Comparison of ENCODE assay signal across 18 cellular contexts in genomic region chr6:89381031-89381430, GRCh38. TPM values are rescaled to one million over a fixed set of nuclear protein-coding genes. Genes with fewer than 3 reads are reported as not detected.
DNase-seq lines count a peak whose midpoint lies in the region; ATAC-seq, FAIRE-seq and TF ChIP-seq lines count a peak whose summit lies in the region.
"Had no signal": no experiment of that assay in that cellular context is flagged by ENCODE, and none has a peak within 500 bp of the region (broad histone marks: within the 10 kb centered on the region; RNA-seq: fewer than 3 reads in every experiment).

No MANE protein-coding gene starts in this region.

- ATAC-seq in GM12878 (peak; percentile 24; the same call in 2 of the 3 replicates), HG02610 (IDR thresholded peaks at IDR 0.05; ENCODE audit: unreplicated experiment) (no peak)
- ATAC-seq in stimulated activated memory B cell treated with anti-CD40 and anti-IgM and Interleukin-4, amounts not matched to agents 10 μg/mL and 1 μg/mL and 100 μg/mL, for 72 hours: peak; percentile 60
- no peak for ATAC-seq in activated naive CD4-positive, alpha-beta T cell treated with anti-CD3 and anti-CD28 coated beads, Interleukin-2, amount 50 U/mL, for 72 hours
- ATAC-seq: GM23338, HCT116 had no signal

- H3K27me3 ChIP-seq in HL-60 (ENCODE audit: insufficient read depth, poor library complexity, severe bottlenecking) (no peaks in the 10 kb centered on the region), GM12878 (replicated peaks in 1 of 2; ENCODE audit: control insufficient read depth in 2 of 2, insufficient read depth in 2 of 2, low read length in 1 of 2) (no peaks in the 10 kb centered on the region)

- no peak for TF ChIP-seq POLR2A in GM12878 (IDR thresholded peaks at IDR 0.05; ENCODE audit: low read depth, low read length)

- H3K9me3 ChIP-seq in GM12878 (replicated peaks; ENCODE audit: control insufficient read depth, insufficient read depth, low read length): no peaks in the 10 kb centered on the region

- no peak overlapping the region for H2AFZ ChIP-seq in GM12878 (ENCODE audit: control insufficient read depth, low read depth, low read length)
- H2AFZ ChIP-seq: GM23338 had no signal

- H3K9ac ChIP-seq in GM12878 (ENCODE audit: control insufficient read depth, insufficient read depth, low read length): no peak overlapping the region

- peaks cover 31% of the 10 kb centered on the region for H3K4me1 Mint-ChIP-seq in stimulated activated memory B cell treated with anti-CD40 and anti-IgM and Interleukin-4, amounts not matched to agents 10 μg/mL and 1 μg/mL and 100 μg/mL, for 72 hours

- no peaks in the 10 kb centered on the region for H4K20me1 ChIP-seq in GM12878 (ENCODE audit: control insufficient read depth, insufficient read depth)

- H3K4me3 ChIP-seq in HL-60 (replicated peaks; ENCODE audit: insufficient read depth, low read length) (no peak overlapping the region), GM12878 (no peak overlapping the region)
- H3K4me3 ChIP-seq: GM23338 had no signal

- H3K36me3 Mint-ChIP-seq in stimulated activated memory B cell treated with anti-CD40 and anti-IgM and Interleukin-4, amounts not matched to agents 10 μg/mL and 1 μg/mL and 100 μg/mL, for 72 hours: peaks cover 20% of the 10 kb centered on the region
- H3K36me3 Mint-ChIP-seq in activated naive CD4-positive, alpha-beta T cell treated with anti-CD3 and anti-CD28 coated beads, Interleukin-2, amount 50 U/mL, for 72 hours: no peaks in the 10 kb centered on the region

- no peak for TF ChIP-seq EP300 in GM12878 (IDR thresholded peaks at IDR 0.05; ENCODE audit: borderline replicate concordance in 1 of 2, control insufficient read depth in 1 of 2, low read depth in 2 of 2, low read length in 2 of 2)

- in situ Hi-C loops in GM12878 (cut with MboI): no loop called here

- SMC1A ChIA-PET in GM12878 (lab: Charles Lee; ENCODE audit: uncharacterized antibody, unreplicated experiment): interaction anchor here (0.6 kb wide), 1 partner anchor 20 kb away, joined by 3 read pairs; no protein-coding TSS in a partner anchor

- TF ChIP-seq RAD21 in GM12878 (IDR thresholded peaks at IDR 0.05; ENCODE audit: insufficient read depth, low read depth, low read length): no peak

- no peaks in the 10 kb centered on the region; the same call in 1 of the 2 replicates for H3K79me2 ChIP-seq in GM12878 (ENCODE audit: control insufficient read depth, insufficient read depth, low read length)

- no peaks in the 10 kb centered on the region; a peak in 1 of 4 replicates for H3K36me3 ChIP-seq in GM12878 (ENCODE audit: control insufficient read depth in 2 of 2, insufficient read depth in 2 of 2, low read length in 1 of 2)

- no peaks in the 10 kb centered on the region for H3K9me3 Mint-ChIP-seq in stimulated activated memory B cell treated with anti-CD40 and anti-IgM and Interleukin-4, amounts not matched to agents 10 μg/mL and 1 μg/mL and 100 μg/mL, for 72 hours
- H3K9me3 Mint-ChIP-seq in activated naive CD4-positive, alpha-beta T cell treated with anti-CD3 and anti-CD28 coated beads, Interleukin-2, amount 50 U/mL, for 72 hours: no peaks in the 10 kb centered on the region
- H3K9me3 Mint-ChIP-seq: CD4-positive, alpha-beta memory T cell; GM23338; H9 had no signal

- H3K27ac ChIP-seq in HL-60 (replicated peaks) (peak overlapping the region; percentile 6; the same call in 1 of the 2 replicates), GM12878 (ENCODE audit: control insufficient read depth, insufficient read depth) (no peak overlapping the region)

- no peak for TF ChIP-seq CTCF in HL-60 (IDR thresholded peaks at IDR 0.05; ENCODE audit: insufficient read depth, low read length)
- no peak for TF ChIP-seq CTCF in GM12878 (IDR thresholded peaks at IDR 0.05 in 2 of 3, conservative IDR thresholded peaks at IDR 0.05 in 1 of 3; ENCODE audit: control insufficient read depth in 2 of 3, extremely low read depth in 1 of 3, insufficient read depth in 1 of 3, low read depth in 3 of 3, low read length in 3 of 3)

- CTCF ChIA-PET in GM12878 (lab: Yijun Ruan, JAX): interaction anchor here (1.3 kb wide), 1 partner anchor 9 kb away, joined by 7 read pairs; no protein-coding TSS in a partner anchor

- H3K4me3 Mint-ChIP-seq in stimulated activated memory B cell treated with anti-CD40 and anti-IgM and Interleukin-4, amounts not matched to agents 10 μg/mL and 1 μg/mL and 100 μg/mL, for 72 hours: no peak overlapping the region
- H3K4me3 Mint-ChIP-seq: CD4-positive, alpha-beta memory T cell; GM23338; H9 had no signal

- RAD21 ChIA-PET in GM12878 (lab: Charles Lee; ENCODE audit: unreplicated experiment): no interaction called here

- POLR2A ChIA-PET in GM12878 (lab: Charles Lee): interaction anchor here (2.1 kb wide), 1 partner anchor 9 kb away, joined by 4 read pairs; no protein-coding TSS in a partner anchor

- intact Hi-C loops in GM12878 (cut with micrococcal nuclease; ENCODE audit: unreplicated experiment): no loop called here

- no peaks in the 10 kb centered on the region for H3K27me3 Mint-ChIP-seq in stimulated activated memory B cell treated with anti-CD40 and anti-IgM and Interleukin-4, amounts not matched to agents 10 μg/mL and 1 μg/mL and 100 μg/mL, for 72 hours

- H3K4me2 ChIP-seq in GM12878 (ENCODE audit: control insufficient read depth, insufficient read depth): no peak overlapping the region
- H3K4me2 ChIP-seq: GM23338 had no signal

- no TSS peak for BruUV-seq in GM12878 (replicated peaks; lab: Mats Ljungman, UMichigan)

- H3K27ac Mint-ChIP-seq in stimulated activated memory B cell treated with anti-CD40 and anti-IgM and Interleukin-4, amounts not matched to agents 10 μg/mL and 1 μg/mL and 100 μg/mL, for 72 hours: no peak overlapping the region
- no peak overlapping the region for H3K27ac Mint-ChIP-seq in activated naive CD4-positive, alpha-beta T cell treated with anti-CD3 and anti-CD28 coated beads, Interleukin-2, amount 50 U/mL, for 72 hours
- H3K27ac Mint-ChIP-seq: CD4-positive, alpha-beta memory T cell; GM23338 had no signal

- H3K4me1 ChIP-seq in GM12878 (ENCODE audit: control insufficient read depth, insufficient read depth, low read length): peaks cover 12% of the 10 kb centered on the region

- DNase-seq in HL-60 (ENCODE audit: low read depth in 1 of 2, low spot score in 1 of 2) (no peak), GM12878 (ENCODE audit: low read depth, low spot score) (no peak), superior temporal gyrus (ENCODE audit: extremely low spot score) (no peak)
- no peak for DNase-seq in activated naive CD4-positive, alpha-beta T cell treated with anti-CD3 and anti-CD28 coated beads, Interleukin-2, amount 50 U/mL, for 72 hours (ENCODE audit: low spot score in 2 of 2)
- DNase-seq: C1 segment of cervical spinal cord; Calu3; CD4-positive, alpha-beta memory T cell; COR-L47; DMS153; DND-41; H9 had no signal

- FAIRE-seq in GM12878 (lab: Jason Lieb, UNC): no peak
- FAIRE-seq: G401.6, GM18507 had no signal

- WGBS in GM12878 (ENCODE audit: insufficient coverage, insufficient replicate concordance, low lambda C conversion rate, missing lambda C conversion rate): 52% methylated on average over 2 of the region's 2 CpGs

RNA-seq across cellular contexts. Expression of gene UBE2J1, which starts 28.5 kb away (rescaled TPM):
- 36.7 and 38.5 TPM in 2 replicates for total RNA-seq in GM12878 (2013; cell fraction: nucleolus; rRNA removed)
- total RNA-seq in GM12878 (2014; rRNA removed) (90.6 and 96.0 TPM in 2 replicates), GM12878 (2014; rRNA removed; fragmentation: Illumina TruSeq; extraction: Trizol) (110 and 114 TPM in 2 replicates), GM12878 (2021) (84.3 and 85.9 TPM in 2 replicates)
- 65.5 TPM for polyA plus RNA-seq in GM12878 (2011; ENCODE audit: low read depth)
- polyA plus RNA-seq in GM12878 (2011; rRNA removed) (89.5 and 129 TPM in 2 replicates), GM12878 (2014; fragmentation: Illumina TruSeq; extraction: Trizol) (120 and 151 TPM in 2 replicates), GM12878 (2014; fragmentation: Nextera tagmentation; extraction: Ambion mirVana) (10 to 100 TPM; 48.7 to 69.1 TPM), GM12878 (2014; rRNA removed) (68.5 and 76.8 TPM in 2 replicates), GM12878 (2016; fragmentation: Nextera tagmentation; extraction: Ambion mirVana) (100 to 1,000 TPM; 129 to 131 TPM)
- 43.6 and 46.9 TPM in 2 replicates for polyA plus RNA-seq in GM12878 (2011; cell fraction: cytosol; rRNA removed)
- 22.2 and 24.3 TPM in 2 replicates for polyA plus RNA-seq in GM12878 (2011; cell fraction: nucleus; rRNA removed)
- polyA plus RNA-seq in GM12878 (2012): 84.3 and 96.2 TPM in 2 replicates
- 59.3 and 75.9 TPM in 2 replicates for polyA minus RNA-seq in GM12878 (2011; rRNA and poly(A)+ RNA removed)
- 25.3 and 30.1 TPM in 2 replicates for polyA minus RNA-seq in GM12878 (2011; cell fraction: cytosol; rRNA and poly(A)+ RNA removed)
- polyA minus RNA-seq in GM12878 (2011; cell fraction: nucleus; rRNA and poly(A)+ RNA removed): 11.0 and 17.1 TPM in 2 replicates
- 10 to 100 TPM; 15.2 to 20.5 TPM for total RNA-seq in activated naive CD4-positive, alpha-beta T cell treated with anti-CD3 and anti-CD28 coated beads, Interleukin-2, amount 50 U/mL, for 72 hours

RNA-seq across cellular contexts. Expression of gene RRAGD, which starts 31.0 kb away (rescaled TPM):
- 8.4 and 8.8 TPM in 2 replicates for total RNA-seq in GM12878 (2013; cell fraction: nucleolus; rRNA removed)
- total RNA-seq in GM12878 (2014; rRNA removed) (8.2 and 8.9 TPM in 2 replicates), GM12878 (2014; rRNA removed; fragmentation: Illumina TruSeq; extraction: Trizol) (12.9 and 13.6 TPM in 2 replicates), GM12878 (2021) (15.6 and 16.5 TPM in 2 replicates)
- 34.4 TPM for polyA plus RNA-seq in GM12878 (2011; ENCODE audit: low read depth)
- polyA plus RNA-seq in GM12878 (2011; rRNA removed) (17.4 and 25.5 TPM in 2 replicates), GM12878 (2014; fragmentation: Illumina TruSeq; extraction: Trizol) (9.8 and 15.3 TPM in 2 replicates), GM12878 (2014; fragmentation: Nextera tagmentation; extraction: Ambion mirVana) (1 to 10 TPM; 4.6 to 4.8 TPM), GM12878 (2014; rRNA removed) (6.3 and 8.1 TPM in 2 replicates), GM12878 (2016; fragmentation: Nextera tagmentation; extraction: Ambion mirVana) (1 to 10 TPM; 5.6 to 8.7 TPM)
- polyA plus RNA-seq in GM12878 (2011; cell fraction: cytosol; rRNA removed): 5.4 and 5.8 TPM in 2 replicates
- 2.7 and 4.2 TPM in 2 replicates for polyA plus RNA-seq in GM12878 (2011; cell fraction: nucleus; rRNA removed)
- 41.1 and 60.7 TPM in 2 replicates for polyA plus RNA-seq in GM12878 (2012)
- polyA minus RNA-seq in GM12878 (2011; rRNA and poly(A)+ RNA removed): 7.4 and 12.2 TPM in 2 replicates
- 3.2 and 4.7 TPM in 2 replicates for polyA minus RNA-seq in GM12878 (2011; cell fraction: cytosol; rRNA and poly(A)+ RNA removed)
- 1.2 and 1.4 TPM in 2 replicates for polyA minus RNA-seq in GM12878 (2011; cell fraction: nucleus; rRNA and poly(A)+ RNA removed)
- total RNA-seq in activated naive CD4-positive, alpha-beta T cell treated with anti-CD3 and anti-CD28 coated beads, Interleukin-2, amount 50 U/mL, for 72 hours: 10 to 100 TPM; 20.2 to 20.5 TPM
- polyA plus RNA-seq: BJ had no signal

RNA-seq across cellular contexts. Expression of gene ANKRD6, which starts 51.9 kb away (rescaled TPM):
- 5.5 and 5.9 TPM in 2 replicates for total RNA-seq in GM12878 (2013; cell fraction: nucleolus; rRNA removed)
- 0.33 and 0.90 TPM in 2 replicates for total RNA-seq in GM12878 (2014; rRNA removed)
- total RNA-seq in GM12878 (2014; rRNA removed; fragmentation: Illumina TruSeq; extraction: Trizol): 0.36 and 0.74 TPM in 2 replicates
- 0.72 and 0.93 TPM in 2 replicates for total RNA-seq in GM12878 (2021)
- 0.92 TPM for polyA plus RNA-seq in GM12878 (2011; ENCODE audit: low read depth)
- 0.41 and 0.48 TPM in 2 replicates for polyA plus RNA-seq in GM12878 (2011; rRNA removed)
- polyA plus RNA-seq in GM12878 (2011; cell fraction: cytosol; rRNA removed): 0.27 and 0.52 TPM in 2 replicates
- polyA plus RNA-seq in GM12878 (2011; cell fraction: nucleus; rRNA removed): 0.80 and 0.91 TPM in 2 replicates
- 1.8 and 2.2 TPM in 2 replicates for polyA plus RNA-seq in GM12878 (2012)
- polyA plus RNA-seq in GM12878 (2014; fragmentation: Illumina TruSeq; extraction: Trizol): 0.26 and 0.97 TPM in 2 replicates
- under 1 TPM; 0.03 to 0.09 TPM for polyA plus RNA-seq in GM12878 (2014; fragmentation: Nextera tagmentation; extraction: Ambion mirVana)
- 0.34 and 0.42 TPM in 2 replicates for polyA plus RNA-seq in GM12878 (2014; rRNA removed)
- polyA plus RNA-seq in GM12878 (2016; fragmentation: Nextera tagmentation; extraction: Ambion mirVana): under 1 TPM; 0.24 to 0.60 TPM
- polyA minus RNA-seq in GM12878 (2011; rRNA and poly(A)+ RNA removed): 0.41 and 1.2 TPM in 2 replicates
- not detected in 2 replicates for polyA minus RNA-seq in GM12878 (2011; cell fraction: cytosol; rRNA and poly(A)+ RNA removed)
- 0.10 and 0.24 TPM in 2 replicates for polyA minus RNA-seq in GM12878 (2011; cell fraction: nucleus; rRNA and poly(A)+ RNA removed)
- total RNA-seq in activated naive CD4-positive, alpha-beta T cell treated with anti-CD3 and anti-CD28 coated beads, Interleukin-2, amount 50 U/mL, for 72 hours: 1 to 10 TPM; 2.6 to 5.8 TPM

Comparison
In these comparisons a context has a peak if more than half of its experiments do, and no peak if none do; other contexts are left out.
1. ATAC-seq: peak in GM12878 (single experiment) and stimulated activated memory B cell treated with anti-CD40 and anti-IgM and Interleukin-4, amounts not matched to agents 10 μg/mL and 1 μg/mL and 100 μg/mL, for 72 hours (single experiment); none in activated naive CD4-positive, alpha-beta T cell treated with anti-CD3 and anti-CD28 coated beads, Interleukin-2, amount 50 U/mL, for 72 hours (0 of 2) and HG02610 (single experiment).